In genomic region chr17:21457051-21458026, GRCh38 we compare ENCODE assay signal across 8 cellular contexts.
DNase-seq lines count a peak whose midpoint lies in the region; ATAC-seq and TF ChIP-seq lines count a peak whose summit lies in the region.

No MANE protein-coding gene starts in this region.

- TF ChIP-seq CTCF in 22Rv1 (IDR thresholded peaks at IDR 0.05) (peak; percentile 98), WTC11 (IDR thresholded peaks at IDR 0.05) (peak; percentile 91), breast epithelium (IDR thresholded peaks at IDR 0.05) (peak; percentile 47 to 89 (median 70))

- POLR2A ChIA-PET in WTC11 (lab: Charles Lee) = interaction anchor here (2.0 kb wide), 1 partner anchor 54 kb away, joined by 9 read pairs; no protein-coding TSS in a partner anchor

- peaks cover 50% of the 10 kb centered on the region for H3K27me3 Mint-ChIP-seq in WTC11 (ENCODE audit: low read depth)

- CTCF ChIA-PET in WTC11 (lab: Charles Lee) = interaction anchor here (0.6 to 5.3 kb wide), 47 partner anchors 9 to 703 kb away, joined by 3 to 189 read pairs (median 5); partner anchors contain the start of genes DHRS7B and KCNJ12

- no peak for TF ChIP-seq POLR2A in breast epithelium (IDR thresholded peaks at IDR 0.05)

- H3K4me3 Mint-ChIP-seq in WTC11 = peak overlapping the region; percentile 53

- H3K36me3 Mint-ChIP-seq in WTC11 = no peaks in the 10 kb centered on the region

- peaks cover 25% of the 10 kb centered on the region for H3K4me1 Mint-ChIP-seq in WTC11

- peak; percentile 62 for DNase-seq in NCI-H2171 treated with DMSO at 0.1 percent for 48 hours (lab: John Stamatoyannopoulos, UW)
- DNase-seq in WTC11 (ENCODE audit: low spot score) = peak; percentile 94
- DNase-seq in breast epithelium (ENCODE audit: low spot score in 2 of 2) = peak; percentile 63 to 85
- peak; percentile 98 for DNase-seq in islet precursor cell
- peak; percentile 81 to 93 (median 90) for DNase-seq in stimulated activated CD4-positive, alpha-beta T cell treated with anti-CD3 and anti-CD28 coated beads, Interleukin-1b, Interleukin-23, amount 100 ng/mL, for 24 hours (ENCODE audit: low read depth in 4 of 4, low spot score in 1 of 4)

- H3K27ac ChIP-seq in 22Rv1 = no peak overlapping the region
- peak overlapping the region; percentile 12 to 54 for H3K27ac ChIP-seq in breast epithelium

- no peaks in the 10 kb centered on the region for H3K36me3 ChIP-seq in breast epithelium

- peaks cover 0 to 1% of the 10 kb centered on the region in 2 donors for H3K27me3 ChIP-seq in breast epithelium

- H3K4me1 ChIP-seq in breast epithelium = no peaks in the 10 kb centered on the region

- ATAC-seq in GM18502 (IDR thresholded peaks at IDR 0.05; ENCODE audit: poor library complexity, unreplicated experiment) (peak; percentile 95), HG03064 (IDR thresholded peaks at IDR 0.05; ENCODE audit: low read depth, unreplicated experiment) (peak; percentile 73), WTC11 (peak; percentile 85)

- intact Hi-C loops in breast epithelium (cut with DNase I; ENCODE audit: low total_unique reads) = no loop called here

- H3K4me3 ChIP-seq in breast epithelium = no peak overlapping the region

- H3K9me3 Mint-ChIP-seq in WTC11 = peaks cover 4% of the 10 kb centered on the region; the same call in 1 of the 2 replicates

- peak overlapping the region; percentile 56; the same call in 1 of the 2 replicates for H3K27ac Mint-ChIP-seq in WTC11

- no peaks in the 10 kb centered on the region for H3K9me3 ChIP-seq in breast epithelium

TF ChIP-seq in WTC11, 78 proteins besides CTCF, POLR2A, EP300 and RAD21:
- 0 out of 2 replicates have a peak, but pooled peaks have one; percentile 26 for TF ChIP-seq FOXK1 (CRISPR knock-in tag; IDR thresholded peaks at IDR 0.05)
- TF ChIP-seq ZNF671 (CRISPR knock-in tag; IDR thresholded peaks at IDR 0.05) = no peak
- no peak for TF ChIP-seq ESRRA (CRISPR knock-in tag; IDR thresholded peaks at IDR 0.05; ENCODE audit: borderline replicate concordance)
- TF ChIP-seq, protein P1, sequence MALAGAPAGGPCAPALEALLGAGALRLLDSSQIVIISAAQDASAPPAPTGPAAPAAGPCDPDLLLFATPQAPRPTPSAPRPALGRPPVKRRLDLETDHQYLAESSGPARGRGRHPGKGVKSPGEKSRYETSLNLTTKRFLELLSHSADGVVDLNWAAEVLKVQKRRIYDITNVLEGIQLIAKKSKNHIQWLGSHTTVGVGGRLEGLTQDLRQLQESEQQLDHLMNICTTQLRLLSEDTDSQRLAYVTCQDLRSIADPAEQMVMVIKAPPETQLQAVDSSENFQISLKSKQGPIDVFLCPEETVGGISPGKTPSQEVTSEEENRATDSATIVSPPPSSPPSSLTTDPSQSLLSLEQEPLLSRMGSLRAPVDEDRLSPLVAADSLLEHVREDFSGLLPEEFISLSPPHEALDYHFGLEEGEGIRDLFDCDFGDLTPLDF (CRISPR knock-in tag; IDR thresholded peaks at IDR 0.05) = no peak
- TF ChIP-seq AR (CRISPR knock-in tag; IDR thresholded peaks at IDR 0.05) = no peak
- TF ChIP-seq SP1 (CRISPR knock-in tag; conservative IDR thresholded peaks at IDR 0.05) = peak; percentile 75
- no peak for TF ChIP-seq MXD4 (CRISPR knock-in tag; IDR thresholded peaks at IDR 0.05; ENCODE audit: borderline replicate concordance)
- no peak for TF ChIP-seq GTF2I (CRISPR knock-in tag; conservative IDR thresholded peaks at IDR 0.05)
- no peak for TF ChIP-seq MLX (CRISPR knock-in tag; IDR thresholded peaks at IDR 0.05)
- no peak for TF ChIP-seq ATF3 (CRISPR knock-in tag; conservative IDR thresholded peaks at IDR 0.05)
- no peak for TF ChIP-seq ZSCAN18 (CRISPR knock-in tag; IDR thresholded peaks at IDR 0.05)
